In genomic region chr10:3926268-3926667, GRCh38 we compare ENCODE assay signal across 22 cellular contexts.
A peak's percentile ranks its signal among the peaks of the same experiment; 100 is the strongest.
DNase-seq lines count a peak whose midpoint lies in the region; ATAC-seq and TF ChIP-seq lines count a peak whose summit lies in the region.
"Had no signal": no experiment of that assay in that cellular context is flagged by ENCODE, and none has a peak within 500 bp of the region (broad histone marks: within the 10 kb centered on the region; RNA-seq: fewer than 3 reads in every experiment).

No MANE protein-coding gene starts in this region.

- no peak overlapping the region for H3K4me2 ChIP-seq in GM23338
- H3K4me2 ChIP-seq in neuronal stem cell (ENCODE audit: insufficient read depth, low read length, poor library complexity, severe bottlenecking) = no peak overlapping the region
- H3K4me2 ChIP-seq: PC-9 had no signal

- H3K4me3 ChIP-seq in GM23338 = no peak overlapping the region
- no peak overlapping the region for H3K4me3 ChIP-seq in colonic mucosa
- H3K4me3 ChIP-seq in neuronal stem cell (ENCODE audit: low read length in 2 of 2) = no peak overlapping the region
- H3K4me3 ChIP-seq: gastrocnemius medialis, MG63, PC-9, SK-N-MC, upper lobe of left lung had no signal

- H3K9ac ChIP-seq in colonic mucosa (ENCODE audit: low read depth in 2 of 2, low read length in 2 of 2) (no peak overlapping the region), neuronal stem cell (ENCODE audit: low read depth, low read length, poor library complexity) (no peak overlapping the region)

- H3K14ac ChIP-seq in neuronal stem cell (ENCODE audit: low read length) = no peak overlapping the region

- intact Hi-C loops in activated CD4-positive, alpha-beta memory T cell treated with anti-CD3 and anti-CD28 coated beads for 36 hours (cut with micrococcal nuclease) = no loop called here
- intact Hi-C loops in colonic mucosa (cut with DNase I) = no loop called here

- TF ChIP-seq CTCF in GM23338 (conservative IDR thresholded peaks at IDR 0.05; ENCODE audit: low read depth in 2 of 2) (no peak), colonic mucosa (IDR thresholded peaks at IDR 0.05) (no peak)

- no CpG with 5 or more reads among the region's 4 CpGs for WGBS in neuronal stem cell (ENCODE audit: extremely low coverage in 2 of 2, insufficient read length in 2 of 2, insufficient replicate concordance in 1 of 2), 2 donors

- H4K91ac ChIP-seq in neuronal stem cell (ENCODE audit: low read depth, low read length, poor library complexity) = no peak overlapping the region

- H3K4me3 Mint-ChIP-seq in GM23338 = no peak overlapping the region
- H3K4me3 Mint-ChIP-seq in activated CD4-positive, alpha-beta memory T cell treated with anti-CD3 and anti-CD28 coated beads for 36 hours = no peak overlapping the region
- H3K4me3 Mint-ChIP-seq: dendritic cell treated with granulocyte-macrophage colony-stimulating factor and Interleukin-4, amounts not matched to agents 40 ng/mL and 50 ng/mL, for 4 days had no signal

- no peak overlapping the region for H3K4ac ChIP-seq in neuronal stem cell (ENCODE audit: low read length)

- POLR2A ChIA-PET in activated CD4-positive, alpha-beta memory T cell treated with anti-CD3 and anti-CD28 coated beads for 36 hours (lab: Charles Lee) = interaction anchor here (1.1 kb wide), 1 partner anchor 95 kb away, joined by 3 read pairs; no protein-coding TSS in a partner anchor

- no peaks in the 10 kb centered on the region for H3K79me2 ChIP-seq in GM23338 (replicated peaks; ENCODE audit: insufficient read depth)

- H2BK12ac ChIP-seq in neuronal stem cell (ENCODE audit: low read length) = no peak overlapping the region

- no peaks in the 10 kb centered on the region for H3F3A ChIP-seq in GM23338 (replicated peaks; ENCODE audit: low read depth)

- H4K20me1 ChIP-seq in GM23338 (replicated peaks; ENCODE audit: insufficient read depth) = no peaks in the 10 kb centered on the region

- DNase-seq in A172 (ENCODE audit: low spot score) = peak; percentile 28
- DNase-seq in GM23338 (ENCODE audit: low spot score) = no peak
- no peak for DNase-seq in activated CD4-positive, alpha-beta memory T cell treated with anti-CD3 and anti-CD28 coated beads for 36 hours
- no peak for DNase-seq in epithelial cell of prostate (ENCODE audit: low read depth, low spot score)
- no peak for DNase-seq in colonic mucosa
- DNase-seq in neuronal stem cell (ENCODE audit: low spot score) = no peak
- DNase-seq in GM19240 (ENCODE audit: insufficient read length, low spot score) = no peak
- DNase-seq: activated CD4-positive, CD25-positive, alpha-beta regulatory T cell; activated naive CD4-positive, alpha-beta T cell; EL; gastrocnemius medialis; H7; MG63; NCI-H2029 treated with DMSO at 0.1 percent for 48 hours; NCI-H774; PC-9; stimulated activated CD4-positive, alpha-beta T cell treated with anti-CD3 and anti-CD28 coated beads, Interleukin-15, amount 100 ng/mL, for 24 hours; stimulated activated naive CD4-positive, alpha-beta T cell; upper lobe of left lung had no signal

- H3K9me2 ChIP-seq in GM23338 (ENCODE audit: insufficient read depth) = no peaks in the 10 kb centered on the region

- H3K27ac ChIP-seq in GM23338 (ENCODE audit: low read depth) (no peak overlapping the region), epithelial cell of prostate (peak overlapping the region; percentile 93), colonic mucosa (no peak overlapping the region), neuronal stem cell (replicated peaks; ENCODE audit: low read length) (no peak overlapping the region)
- H3K27ac ChIP-seq: gastrocnemius medialis, neutrophil, PC-9, SK-N-MC, upper lobe of left lung had no signal

- H2BK15ac ChIP-seq in neuronal stem cell (ENCODE audit: low read length) = no peak overlapping the region

- H3K27me3 ChIP-seq in GM23338 (ENCODE audit: insufficient read depth) (no peaks in the 10 kb centered on the region), colonic mucosa (no peaks in the 10 kb centered on the region), neuronal stem cell (ENCODE audit: control insufficient read depth in 3 of 3, insufficient read depth in 3 of 3, low read depth in 1 of 3, low read length in 3 of 3) (no peaks in the 10 kb centered on the region)
- H3K27me3 ChIP-seq: gastrocnemius medialis, MG63, neutrophil, upper lobe of left lung had no signal

- H3K9me3 ChIP-seq in colonic mucosa (no peaks in the 10 kb centered on the region), neuronal stem cell (replicated peaks in 1 of 2; ENCODE audit: control insufficient read depth in 2 of 2, insufficient read depth in 1 of 2, low read depth in 1 of 2, low read length in 2 of 2) (no peaks in the 10 kb centered on the region)
- H3K9me3 ChIP-seq: gastrocnemius medialis, MG63, neutrophil, upper lobe of left lung had no signal

- H3K36me3 Mint-ChIP-seq in GM23338 (ENCODE audit: low read depth) = no peaks in the 10 kb centered on the region
- no peaks in the 10 kb centered on the region for H3K36me3 Mint-ChIP-seq in activated CD4-positive, alpha-beta memory T cell treated with anti-CD3 and anti-CD28 coated beads for 36 hours

- no peak overlapping the region for H4K8ac ChIP-seq in neuronal stem cell (ENCODE audit: low read depth, low read length)

- H3K4me1 Mint-ChIP-seq in GM23338 = peaks cover 4% of the 10 kb centered on the region; the same call in 2 of the 3 replicates
- peaks cover 22% of the 10 kb centered on the region for H3K4me1 Mint-ChIP-seq in activated CD4-positive, alpha-beta memory T cell treated with anti-CD3 and anti-CD28 coated beads for 36 hours (ENCODE audit: low read depth)

- H3K36me3 ChIP-seq in GM23338 (ENCODE audit: insufficient read depth) = no peaks in the 10 kb centered on the region
- H3K36me3 ChIP-seq in colonic mucosa = no peaks in the 10 kb centered on the region
- H3K36me3 ChIP-seq in neuronal stem cell (replicated peaks in 1 of 2; ENCODE audit: control insufficient read depth in 2 of 2, insufficient read depth in 2 of 2, low read length in 2 of 2) = no peaks in the 10 kb centered on the region
- H3K36me3 ChIP-seq: gastrocnemius medialis, MG63, neutrophil, upper lobe of left lung had no signal

- no peak overlapping the region for H3K18ac ChIP-seq in neuronal stem cell (ENCODE audit: low read length)

- H2AK5ac ChIP-seq in neuronal stem cell (ENCODE audit: low read depth, low read length) = no peak overlapping the region

- no peaks in the 10 kb centered on the region; the same call in 2 of the 3 replicates for H3K9me3 Mint-ChIP-seq in GM23338
- H3K9me3 Mint-ChIP-seq in activated CD4-positive, alpha-beta memory T cell treated with anti-CD3 and anti-CD28 coated beads for 36 hours = no peaks in the 10 kb centered on the region
- H3K9me3 Mint-ChIP-seq: dendritic cell treated with granulocyte-macrophage colony-stimulating factor and Interleukin-4, amounts not matched to agents 40 ng/mL and 50 ng/mL, for 4 days had no signal

- peaks cover 2% of the 10 kb centered on the region for H3K27me3 Mint-ChIP-seq in GM23338 (ENCODE audit: insufficient read depth, low read depth, poor library complexity)
- no peaks in the 10 kb centered on the region for H3K27me3 Mint-ChIP-seq in activated CD4-positive, alpha-beta memory T cell treated with anti-CD3 and anti-CD28 coated beads for 36 hours

- 0 out of 2 replicates have a peak overlapping the region, but pooled peaks have one; percentile 56 for H2AFZ ChIP-seq in GM23338
- no peak overlapping the region for H2AFZ ChIP-seq in neuronal stem cell (ENCODE audit: low read length)
- H2AFZ ChIP-seq: PC-9 had no signal

- no peak overlapping the region for H3K27ac Mint-ChIP-seq in GM23338
- H3K27ac Mint-ChIP-seq in activated CD4-positive, alpha-beta memory T cell treated with anti-CD3 and anti-CD28 coated beads for 36 hours = peak overlapping the region; percentile 76

- CTCF ChIA-PET in activated CD4-positive, alpha-beta memory T cell treated with anti-CD3 and anti-CD28 coated beads for 36 hours (lab: Charles Lee) = no interaction called here

- H2BK5ac ChIP-seq in neuronal stem cell (ENCODE audit: low read length) = no peak overlapping the region

- H3K23ac ChIP-seq in neuronal stem cell (ENCODE audit: low read depth, low read length, poor library complexity) = no peak overlapping the region

- H2BK120ac ChIP-seq in neuronal stem cell (ENCODE audit: low read depth, low read length) = no peak overlapping the region

- H3K4me1 ChIP-seq in GM23338 (ENCODE audit: insufficient read depth) (no peaks in the 10 kb centered on the region), colonic mucosa (no peaks in the 10 kb centered on the region), neuronal stem cell (ENCODE audit: control insufficient read depth in 2 of 2, insufficient read depth in 1 of 2, low read depth in 1 of 2, low read length in 2 of 2) (no peaks in the 10 kb centered on the region)
- H3K4me1 ChIP-seq: gastrocnemius medialis, upper lobe of left lung had no signal

- H3K79me1 ChIP-seq in neuronal stem cell (ENCODE audit: low read depth, low read length) = no peaks in the 10 kb centered on the region

- no peak for ATAC-seq in GM23338
- ATAC-seq: gastrocnemius medialis had no signal

TF ChIP-seq in GM23338, 12 proteins besides CTCF, POLR2A, EP300 and RAD21:
- TF ChIP-seq NANOG (IDR thresholded peaks at IDR 0.05; ENCODE audit: borderline replicate concordance) = no peak
- TF ChIP-seq EZH2phosphoT487 (IDR thresholded peaks at IDR 0.05; ENCODE audit: unreplicated experiment) = no peak
- TF ChIP-seq ZNF331 (CRISPR knock-in tag; IDR thresholded peaks at IDR 0.05; ENCODE audit: low read depth) = no peak
- no peak for TF ChIP-seq CREB1 (CRISPR knock-in tag; IDR thresholded peaks at IDR 0.05; ENCODE audit: low read depth)
